Comparison of ENCODE assay signal across 28 cellular contexts in genomic region chr1:118302145-118302544, GRCh38.
DNase-seq lines count a peak whose midpoint lies in the region; ATAC-seq, FAIRE-seq and TF ChIP-seq lines count a peak whose summit lies in the region.
"Had no signal": no experiment of that assay in that cellular context is flagged by ENCODE, and none has a peak within 500 bp of the region (broad histone marks: within the 10 kb centered on the region; RNA-seq: fewer than 3 reads in every experiment).

No MANE protein-coding gene starts in this region.

- no peaks in the 10 kb centered on the region for H4K20me1 ChIP-seq in GM23248 (ENCODE audit: insufficient read depth)
- H4K20me1 ChIP-seq in K562 (replicated peaks; ENCODE audit: control insufficient read depth, insufficient read depth, low read length) = no peaks in the 10 kb centered on the region

- H3K4me1 ChIP-seq in GM23248 (ENCODE audit: insufficient read depth) (peaks cover 9% of the 10 kb centered on the region), K562 (replicated peaks in 1 of 2; ENCODE audit: control insufficient read depth in 2 of 2, insufficient read depth in 2 of 2, low read length in 2 of 2) (no peaks in the 10 kb centered on the region), gastrocnemius medialis (peaks cover 71 to 74% of the 10 kb centered on the region in 2 donors)
- H3K4me1 ChIP-seq: body of pancreas, Caco-2 had no signal

- H3K79me2 ChIP-seq in GM23248 (ENCODE audit: insufficient read depth) (no peaks in the 10 kb centered on the region), K562 (ENCODE audit: control insufficient read depth, insufficient read depth, low read length) (no peaks in the 10 kb centered on the region)

- DNase-seq in GM23248 = peak; percentile 62
- peak in 1 of 4 experiments; percentile 16 for DNase-seq in K562 (ENCODE audit: extremely low read depth in 1 of 4, low spot score in 3 of 4)
- peak; percentile 60 to 62 for DNase-seq in gastrocnemius medialis
- DNase-seq in activated T-cell treated with anti-CD3 and anti-CD28 coated beads, Interleukin-2, amount 50 U/mL, for 1 hour = no peak
- DNase-seq in effector memory CD8-positive, alpha-beta T cell = no peak
- DNase-seq in NCI-H2081 treated with DMSO at 0.1 percent for 48 hours (lab: John Stamatoyannopoulos, UW) = no peak
- DNase-seq: activated CD4-positive, alpha-beta memory T cell treated with anti-CD3 and anti-CD28 coated beads, Interleukin-2, amount 10 ng/mL, durations not matched to agents 7 days and 5 days; activated CD4-positive, alpha-beta T cell treated with anti-CD3 and anti-CD28 coated beads for 1 hour; activated naive CD4-positive, alpha-beta T cell treated with anti-CD3 and anti-CD28 coated beads, Interleukin-2, amount 10 ng/mL, durations not matched to agents 7 days and 5 days; body of pancreas; Caco-2; GDM1; glutamatergic neuron; islet precursor cell; naive B cell; NCI-H1048; NCI-H1694; NCI-H2171; NCI-H524 treated with DMSO at 0.1 percent for 48 hours; NK-92 treated with Interleukin-12 subunit alpha and Interleukin-12 subunit beta, amount 100 ng/mL, for 24 hours; occipital lobe; PC-3; stimulated activated naive CD4-positive, alpha-beta T cell had no signal

- H3K9me3 Mint-ChIP-seq in effector memory CD8-positive, alpha-beta T cell = peaks cover 6 to 15% of the 10 kb centered on the region in 2 donors
- H3K9me3 Mint-ChIP-seq: activated CD4-positive, alpha-beta memory T cell treated with anti-CD3 and anti-CD28 coated beads, Interleukin-2, amount 10 ng/mL, durations not matched to agents 7 days and 5 days; activated naive CD4-positive, alpha-beta T cell treated with anti-CD3 and anti-CD28 coated beads, Interleukin-2, amount 10 ng/mL, durations not matched to agents 7 days and 5 days; activated T-helper 17 cell treated with anti-CD3 and anti-CD28 coated beads, Interleukin-2, amount 50 U/mL, for 72 hours had no signal

- H3K9me3 ChIP-seq in GM23248 (ENCODE audit: low read depth) (no peaks in the 10 kb centered on the region), K562 (replicated peaks; ENCODE audit: control insufficient read depth, insufficient read depth, low read depth, low read length) (no peaks in the 10 kb centered on the region), gastrocnemius medialis (no peaks in the 10 kb centered on the region)
- H3K9me3 ChIP-seq: body of pancreas, Caco-2 had no signal

- H3K27ac ChIP-seq in GM23248 = no peak overlapping the region
- no peak overlapping the region for H3K27ac ChIP-seq in K562 (ENCODE audit: extremely low read depth, low read depth, low read length)
- peak overlapping the region; percentile 84 to 99 (median 89) for H3K27ac ChIP-seq in gastrocnemius medialis
- H3K27ac ChIP-seq: body of pancreas, C4-2B had no signal

- H3K27ac Mint-ChIP-seq in effector memory CD8-positive, alpha-beta T cell = no peak overlapping the region
- H3K27ac Mint-ChIP-seq: activated CD4-positive, alpha-beta memory T cell treated with anti-CD3 and anti-CD28 coated beads, Interleukin-2, amount 10 ng/mL, durations not matched to agents 7 days and 5 days; activated naive CD4-positive, alpha-beta T cell treated with anti-CD3 and anti-CD28 coated beads, Interleukin-2, amount 10 ng/mL, durations not matched to agents 7 days and 5 days; activated T-helper 17 cell treated with anti-CD3 and anti-CD28 coated beads, Interleukin-2, amount 50 U/mL, for 72 hours; naive B cell had no signal

- TF ChIP-seq EP300 in K562 (IDR thresholded peaks at IDR 0.05; ENCODE audit: low read length) = no peak

- in situ Hi-C loops in GM23248 (cut with MboI) = no loop called here
- in situ Hi-C loops in K562 (cut with MboI) = no loop called here
- in situ Hi-C loops in gastrocnemius medialis (cut with MboI; ENCODE audit: low sequenced_read_pairs in 4 of 4) = no loop called here

- 23 to 35% methylated on average over 1 of the region's 1 CpG for WGBS in GM23248 (ENCODE audit: low coverage in 1 of 2, low lambda C conversion rate in 2 of 2, missing lambda C conversion rate in 2 of 2), 2 experiments
- 0% methylated on average over 1 of the region's 1 CpG for WGBS in K562 (ENCODE audit: insufficient coverage, low coverage, missing lambda C conversion rate)

- no peaks in the 10 kb centered on the region for H3K9me2 ChIP-seq in GM23248 (ENCODE audit: insufficient read depth)

- H3K36me3 Mint-ChIP-seq in effector memory CD8-positive, alpha-beta T cell (ENCODE audit: insufficient read depth) = no peaks in the 10 kb centered on the region
- H3K36me3 Mint-ChIP-seq: activated naive CD4-positive, alpha-beta T cell treated with anti-CD3 and anti-CD28 coated beads, Interleukin-2, amount 10 ng/mL, durations not matched to agents 7 days and 5 days; naive B cell had no signal

- H3K9ac ChIP-seq in GM23248 (no peak overlapping the region), K562 (ENCODE audit: insufficient read depth in 1 of 2, low read depth in 2 of 2, low read length in 2 of 2) (no peak overlapping the region)

- no peak for TF ChIP-seq RAD21 in K562 (CRISPR knock-in tag; conservative IDR thresholded peaks at IDR 0.05 in 1 of 2, IDR thresholded peaks at IDR 0.05 in 1 of 2)

- H3K36me3 ChIP-seq in GM23248 (ENCODE audit: low read depth) = no peaks in the 10 kb centered on the region
- H3K36me3 ChIP-seq in K562 (ENCODE audit: control insufficient read depth, insufficient read depth, low read length) = no peaks in the 10 kb centered on the region
- no peaks in the 10 kb centered on the region for H3K36me3 ChIP-seq in gastrocnemius medialis

- no peak for TF ChIP-seq CTCF in K562 (IDR thresholded peaks at IDR 0.05 in 2 of 3, conservative IDR thresholded peaks at IDR 0.05 in 1 of 3; ENCODE audit: insufficient read depth in 2 of 3, low read depth in 1 of 3, low read length in 3 of 3)
- no peak for TF ChIP-seq CTCF in gastrocnemius medialis (IDR thresholded peaks at IDR 0.05 in 4 of 5, conservative IDR thresholded peaks at IDR 0.05 in 1 of 5)

- FAIRE-seq in K562 (lab: Jason Lieb, UNC) (no peak), islet of Langerhans (lab: Jason Lieb, UNC) (peak; percentile 47)

- TF ChIP-seq POLR2A in K562 (conservative IDR thresholded peaks at IDR 0.05) (no peak), gastrocnemius medialis (IDR thresholded peaks at IDR 0.05) (peak; percentile 50 to 77)

- H3K4me2 ChIP-seq in GM23248 (ENCODE audit: unreplicated experiment) = no peak overlapping the region
- no peak overlapping the region for H3K4me2 ChIP-seq in K562 (ENCODE audit: insufficient read depth, low read length)
- H3K4me2 ChIP-seq: smooth muscle cell had no signal

- no peaks in the 10 kb centered on the region for H3F3A ChIP-seq in GM23248 (ENCODE audit: insufficient read depth)

- POLR2A ChIA-PET in K562 (lab: Yijun Ruan, JAX) = no interaction called here

- H3K4me1 Mint-ChIP-seq in effector memory CD8-positive, alpha-beta T cell (ENCODE audit: low read depth in 2 of 2) = no peaks in the 10 kb centered on the region
- H3K4me1 Mint-ChIP-seq: activated CD4-positive, alpha-beta memory T cell treated with anti-CD3 and anti-CD28 coated beads, Interleukin-2, amount 10 ng/mL, durations not matched to agents 7 days and 5 days; activated naive CD4-positive, alpha-beta T cell treated with anti-CD3 and anti-CD28 coated beads, Interleukin-2, amount 10 ng/mL, durations not matched to agents 7 days and 5 days; activated T-helper 17 cell treated with anti-CD3 and anti-CD28 coated beads, Interleukin-2, amount 50 U/mL, for 72 hours; naive B cell had no signal

- H2AFZ ChIP-seq in GM23248 = no peak overlapping the region
- H2AFZ ChIP-seq in K562 (ENCODE audit: low read depth, low read length) = no peak overlapping the region

- no peaks in the 10 kb centered on the region for H3K9me1 ChIP-seq in K562 (ENCODE audit: control insufficient read depth, insufficient read depth, low read length)

- CTCF ChIA-PET in K562 (lab: Yijun Ruan, JAX; ENCODE audit: low intra/inter-chr PET ratio) = no interaction called here

- H3K4me3 ChIP-seq in GM23248 (no peak overlapping the region), K562 (no peak overlapping the region), gastrocnemius medialis (no peak overlapping the region)
- H3K4me3 ChIP-seq: body of pancreas, smooth muscle cell had no signal

- intact Hi-C loops in K562 (cut with micrococcal nuclease) (loop anchor here (5.0 kb wide), 1 partner anchor 140 kb away; no protein-coding TSS in a partner anchor), gastrocnemius medialis (cut with DNase I; ENCODE audit: low total_unique reads) (loop anchor here (1.0 to 5.0 kb wide), 4 partner anchors 95 to 705 kb away; partner anchors contain the start of gene TBX15)

- ATAC-seq in K562 = no peak
- ATAC-seq in gastrocnemius medialis = peak; percentile 76 to 84
- ATAC-seq in effector memory CD8-positive, alpha-beta T cell (replicated peaks) = no peak
- no peak for ATAC-seq in SK-N-SH treated with all-trans-retinoic acid at 6 μM for 48 hours
- ATAC-seq: activated T-helper 17 cell treated with anti-CD3 and anti-CD28 coated beads, Interleukin-2, amount 50 U/mL, for 72 hours; body of pancreas; PC-3 had no signal

- no TSS peak for BruUV-seq in K562 (replicated peaks; lab: Mats Ljungman, UMichigan)

- H3K27me3 ChIP-seq in GM23248 (replicated peaks; ENCODE audit: insufficient read depth) = no peaks in the 10 kb centered on the region
- no peaks in the 10 kb centered on the region for H3K27me3 ChIP-seq in K562 (ENCODE audit: control insufficient read depth in 2 of 2, insufficient read depth in 2 of 2, low read length in 2 of 2)
- H3K27me3 ChIP-seq in gastrocnemius medialis = no peaks in the 10 kb centered on the region
- H3K27me3 ChIP-seq: body of pancreas had no signal

- H3K4me3 Mint-ChIP-seq in effector memory CD8-positive, alpha-beta T cell = no peak overlapping the region
- H3K4me3 Mint-ChIP-seq: activated CD4-positive, alpha-beta memory T cell treated with anti-CD3 and anti-CD28 coated beads, Interleukin-2, amount 10 ng/mL, durations not matched to agents 7 days and 5 days; activated naive CD4-positive, alpha-beta T cell treated with anti-CD3 and anti-CD28 coated beads, Interleukin-2, amount 10 ng/mL, durations not matched to agents 7 days and 5 days; activated T-helper 17 cell treated with anti-CD3 and anti-CD28 coated beads, Interleukin-2, amount 50 U/mL, for 72 hours; naive B cell had no signal

- no peaks in the 10 kb centered on the region for H3K27me3 Mint-ChIP-seq in effector memory CD8-positive, alpha-beta T cell
- H3K27me3 Mint-ChIP-seq: activated CD4-positive, alpha-beta memory T cell treated with anti-CD3 and anti-CD28 coated beads, Interleukin-2, amount 10 ng/mL, durations not matched to agents 7 days and 5 days; activated naive CD4-positive, alpha-beta T cell treated with anti-CD3 and anti-CD28 coated beads, Interleukin-2, amount 10 ng/mL, durations not matched to agents 7 days and 5 days had no signal

TF ChIP-seq in SK-N-SH treated with all-trans-retinoic acid at 6 μM for 48 hours, 23 proteins besides CTCF, POLR2A, EP300 and RAD21 (continues in another document):
- TF ChIP-seq SNAI2 (CRISPR knock-in tag; IDR thresholded peaks at IDR 0.05) = no peak

Comparison
In these comparisons a context has a peak if more than half of its experiments do, and no peak if none do; other contexts are left out.
1. DNase-seq: peak in GM23248 (single experiment) and gastrocnemius medialis (2 of 2); none in activated T-cell treated with anti-CD3 and anti-CD28 coated beads, Interleukin-2, amount 50 U/mL, for 1 hour (single experiment), effector memory CD8-positive, alpha-beta T cell (0 of 3) and NCI-H2081 treated with DMSO at 0.1 percent for 48 hours (single experiment).
2. H3K27ac ChIP-seq: peak in gastrocnemius medialis (4 of 4); none in GM23248 (single experiment) and K562 (single experiment).
3. ATAC-seq: peak in gastrocnemius medialis (2 of 2); none in K562 (single experiment), effector memory CD8-positive, alpha-beta T cell (single experiment) and SK-N-SH treated with all-trans-retinoic acid at 6 μM for 48 hours (single experiment).